Comparison of ENCODE assay signal across 16 cellular contexts in the genomic region with DNA sequence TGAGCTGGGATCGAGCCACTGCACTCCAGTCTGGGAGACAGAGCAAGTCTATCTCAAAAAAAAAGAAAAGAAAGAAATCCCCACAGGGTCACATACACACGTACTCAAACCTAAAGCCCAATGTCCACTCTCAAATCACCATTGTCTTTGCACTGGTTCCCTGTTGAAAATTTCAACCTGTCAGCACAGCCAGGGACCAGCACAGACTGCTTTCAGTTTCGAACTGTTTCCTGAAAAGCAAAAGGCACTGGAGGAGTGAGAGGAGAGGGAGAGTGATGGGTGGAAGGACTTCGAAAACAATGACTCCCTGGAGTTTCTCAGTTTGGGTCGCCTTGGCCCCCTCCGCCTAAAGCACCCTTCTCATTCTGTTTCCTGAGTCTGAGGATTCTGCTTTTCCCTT. TPM values are rescaled to one million over a fixed set of nuclear protein-coding genes. Genes with fewer than 3 reads are reported as not detected.
DNase-seq lines count a peak whose midpoint lies in the region; ATAC-seq and TF ChIP-seq lines count a peak whose summit lies in the region.
"Had no signal": no experiment of that assay in that cellular context is flagged by ENCODE, and none has a peak within 500 bp of the region (broad histone marks: within the 10 kb centered on the region; RNA-seq: fewer than 3 reads in every experiment).

No MANE protein-coding gene starts in this region.

- TF ChIP-seq CTCF in nephron progenitor cell (IDR thresholded peaks at IDR 0.05) = no peak
- no peak for TF ChIP-seq CTCF in progenitor cell of endocrine pancreas (IDR thresholded peaks at IDR 0.05; ENCODE audit: unreplicated experiment)

- peak overlapping the region; percentile 26 for H3K27ac Mint-ChIP-seq in dendritic cell treated with granulocyte-macrophage colony-stimulating factor and Interleukin-4, amounts not matched to agents 40 ng/mL and 50 ng/mL, for 4 days
- H3K27ac Mint-ChIP-seq in nephron progenitor cell (peak overlapping the region; percentile 36), progenitor cell of endocrine pancreas (no peak overlapping the region)
- H3K27ac Mint-ChIP-seq: H9 had no signal

- peaks cover 11% of the 10 kb centered on the region for H3K36me3 Mint-ChIP-seq in dendritic cell treated with granulocyte-macrophage colony-stimulating factor and Interleukin-4, amounts not matched to agents 40 ng/mL and 50 ng/mL, for 4 days (ENCODE audit: low read depth)
- H3K36me3 Mint-ChIP-seq in nephron progenitor cell (ENCODE audit: low read depth) (no peaks in the 10 kb centered on the region), progenitor cell of endocrine pancreas (ENCODE audit: insufficient read depth) (no peaks in the 10 kb centered on the region)
- H3K36me3 Mint-ChIP-seq: CD4-positive, CD25-positive, alpha-beta regulatory T cell had no signal

- peaks cover 20% of the 10 kb centered on the region for H3K27me3 Mint-ChIP-seq in dendritic cell treated with granulocyte-macrophage colony-stimulating factor and Interleukin-4, amounts not matched to agents 40 ng/mL and 50 ng/mL, for 4 days
- peaks cover 30% of the 10 kb centered on the region for H3K27me3 Mint-ChIP-seq in nephron progenitor cell (ENCODE audit: low read depth, poor library complexity)
- peaks cover 21% of the 10 kb centered on the region for H3K27me3 Mint-ChIP-seq in progenitor cell of endocrine pancreas

- no peak for ATAC-seq in GM18858 (IDR thresholded peaks at IDR 0.05; ENCODE audit: unreplicated experiment)
- ATAC-seq: GM12878 had no signal

- intact Hi-C loops in dendritic cell treated with granulocyte-macrophage colony-stimulating factor and Interleukin-4, amounts not matched to agents 40 ng/mL and 50 ng/mL, for 4 days (cut with micrococcal nuclease) = loop anchor here (2.0 kb wide), 1 partner anchor 14 kb away; no protein-coding TSS in a partner anchor

- no peak overlapping the region for H3K4me3 Mint-ChIP-seq in dendritic cell treated with granulocyte-macrophage colony-stimulating factor and Interleukin-4, amounts not matched to agents 40 ng/mL and 50 ng/mL, for 4 days
- no peak overlapping the region for H3K4me3 Mint-ChIP-seq in nephron progenitor cell
- H3K4me3 Mint-ChIP-seq in progenitor cell of endocrine pancreas (ENCODE audit: low read depth) = no peak overlapping the region
- H3K4me3 Mint-ChIP-seq: CD4-positive, CD25-positive, alpha-beta regulatory T cell; H9 had no signal

- peaks cover 91% of the 10 kb centered on the region for H3K4me1 Mint-ChIP-seq in dendritic cell treated with granulocyte-macrophage colony-stimulating factor and Interleukin-4, amounts not matched to agents 40 ng/mL and 50 ng/mL, for 4 days (ENCODE audit: low read depth)
- H3K4me1 Mint-ChIP-seq in nephron progenitor cell = peaks cover 27% of the 10 kb centered on the region
- H3K4me1 Mint-ChIP-seq in progenitor cell of endocrine pancreas (ENCODE audit: low read depth) = peaks cover 8% of the 10 kb centered on the region

- DNase-seq in activated effector memory CD4-positive, alpha-beta T cell treated with anti-CD3 and anti-CD28 coated beads, Interleukin-2, amount 50 U/mL, for 16 hours = peak; percentile 1
- DNase-seq in activated effector memory CD4-positive, alpha-beta T cell treated with Interleukin-2 at 50 U/mL for 16 hours = no peak
- DNase-seq in nephron progenitor cell = no peak
- DNase-seq in progenitor cell of endocrine pancreas (ENCODE audit: low spot score, unreplicated experiment) = no peak
- DNase-seq in NCI-H510A (lab: John Stamatoyannopoulos, UW) = no peak
- DNase-seq: 8988T; AML-193; CD4-positive, CD25-positive, alpha-beta regulatory T cell; DMS 273 treated with DMSO at 0.1 percent for 48 hours; DMS79; GOT3; H9 had no signal

- H3K9me3 Mint-ChIP-seq in dendritic cell treated with granulocyte-macrophage colony-stimulating factor and Interleukin-4, amounts not matched to agents 40 ng/mL and 50 ng/mL, for 4 days = no peaks in the 10 kb centered on the region
- peaks cover 29% of the 10 kb centered on the region for H3K9me3 Mint-ChIP-seq in nephron progenitor cell
- peaks cover 10% of the 10 kb centered on the region for H3K9me3 Mint-ChIP-seq in progenitor cell of endocrine pancreas (ENCODE audit: low read depth)

RNA-seq across cellular contexts. Expression of gene CD300C, which starts 9.0 kb away (rescaled TPM):
- not detected in 2 replicates for total RNA-seq in progenitor cell of endocrine pancreas
- total RNA-seq: CD4-positive, CD25-positive, alpha-beta regulatory T cell; G401; H9 had no signal

RNA-seq across cellular contexts. Expression of gene CD300H, which starts 12.4 kb away (rescaled TPM):
- total RNA-seq in progenitor cell of endocrine pancreas = not detected in 2 replicates
- total RNA-seq: CD4-positive, CD25-positive, alpha-beta regulatory T cell; G401; GM12878; H9 had no signal

RNA-seq across cellular contexts. Expression of gene CD300LB, which starts 23.6 kb away (rescaled TPM):
- total RNA-seq in progenitor cell of endocrine pancreas = not detected in 2 replicates
- total RNA-seq: CD4-positive, CD25-positive, alpha-beta regulatory T cell; G401; H9 had no signal

RNA-seq across cellular contexts. Expression of gene CD300LD, which starts 37.2 kb away (rescaled TPM):
- total RNA-seq in progenitor cell of endocrine pancreas = not detected in 2 replicates
- total RNA-seq: CD4-positive, CD25-positive, alpha-beta regulatory T cell; G401; GM12878; H9 had no signal
